ENCODE assay signal across 13 cellular contexts in the genomic region with DNA sequence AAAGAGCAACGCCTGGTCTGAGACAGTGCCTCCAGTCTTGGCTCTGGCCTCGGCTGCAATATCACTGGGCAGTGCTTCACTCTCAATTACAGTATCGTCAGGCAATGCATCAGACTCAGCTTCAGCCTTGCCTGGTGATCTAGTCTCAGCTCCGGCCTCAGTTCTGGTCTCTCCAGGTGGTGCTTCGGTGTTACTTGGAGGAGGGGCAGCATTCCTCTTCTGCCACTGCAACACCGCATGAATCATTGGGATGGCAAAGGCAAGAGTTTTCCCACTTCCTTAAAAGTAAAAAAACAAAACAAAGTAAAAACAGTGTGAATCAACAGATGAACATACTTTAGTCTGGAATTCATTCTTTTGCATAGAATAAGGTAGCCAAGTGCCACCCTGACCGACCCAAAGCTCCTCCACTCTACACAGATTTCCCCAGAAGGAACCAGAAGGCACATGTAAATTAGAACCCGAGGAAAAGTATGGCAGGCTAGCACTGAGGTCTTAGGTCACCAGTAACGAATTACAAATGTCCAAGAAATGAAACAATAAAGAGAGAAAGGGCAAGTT. TPM values are rescaled to one million over a fixed set of nuclear protein-coding genes. Genes with fewer than 3 reads are reported as not detected.
DNase-seq lines count a peak whose midpoint lies in the region; ATAC-seq and TF ChIP-seq lines count a peak whose summit lies in the region.
"Had no signal": no experiment of that assay in that cellular context is flagged by ENCODE, and none has a peak within 500 bp of the region (broad histone marks: within the 10 kb centered on the region; RNA-seq: fewer than 3 reads in every experiment).

No MANE protein-coding gene starts in this region.

- no peak overlapping the region for H3K4me3 ChIP-seq in brain microvascular endothelial cell (ENCODE audit: low read depth, low read length)

- H3K4me1 Mint-ChIP-seq in CD14-positive monocyte, result peaks cover 13% of the 10 kb centered on the region
- peaks cover 60% of the 10 kb centered on the region for H3K4me1 Mint-ChIP-seq in activated T-helper 1 cell treated with anti-CD3 and anti-CD28 coated beads, Interleukin-12 subunit alpha, Interleukin-12 subunit beta, Interleukin-2, Interleukin-4 antibody, amounts not matched to agents 30 ng/mL and 10 ng/mL and 1 ng/mL, durations not matched to agents 14 hours and 24 hours and 36 hours (ENCODE audit: low read depth)

- peaks cover 28% of the 10 kb centered on the region for H3K36me3 ChIP-seq in brain microvascular endothelial cell (replicated peaks)

- in situ Hi-C loops in brain microvascular endothelial cell (cut with HindIII; ENCODE audit: low pct_ligation_motif_present, low sequenced_read_pairs), result no loop called here

- DNase-seq in CD14-positive monocyte (ENCODE audit: low spot score), result no peak
- DNase-seq in HT1080 (ENCODE audit: low read depth), result peak; percentile 89
- DNase-seq in brain microvascular endothelial cell, result peak; percentile 8
- DNase-seq in kidney glomerular epithelial cell (lab: John Stamatoyannopoulos, UW), result peak; percentile 47
- no peak for DNase-seq in amniotic stem cell (lab: John Stamatoyannopoulos, UW)
- DNase-seq in activated T-helper 1 cell treated with anti-CD3 and anti-CD28 coated beads, Interleukin-12 subunit alpha, Interleukin-12 subunit beta, Interleukin-2, Interleukin-4 antibody, amounts not matched to agents 30 ng/mL and 10 ng/mL and 1 ng/mL, durations not matched to agents 14 hours and 24 hours and 36 hours (ENCODE audit: low spot score), result no peak
- DNase-seq in NCI-H2227 treated with DMSO at 0.1 percent for 48 hours (lab: John Stamatoyannopoulos, UW), result no peak
- DNase-seq: activated CD4-positive, alpha-beta T cell treated with anti-CD3 and anti-CD28 coated beads for 48 hours; activated naive CD8-positive, alpha-beta T cell treated with anti-CD3 and anti-CD28 coated beads, Interleukin-2, amount 10 ng/mL, durations not matched to agents 7 days and 5 days; DMS 273 treated with DMSO at 0.1 percent for 48 hours; NCI-H187 treated with DMSO at 0.1 percent for 48 hours; small intestine had no signal

- H3K4me3 Mint-ChIP-seq in CD14-positive monocyte, result no peak overlapping the region
- H3K4me3 Mint-ChIP-seq in activated T-helper 1 cell treated with anti-CD3 and anti-CD28 coated beads, Interleukin-12 subunit alpha, Interleukin-12 subunit beta, Interleukin-2, Interleukin-4 antibody, amounts not matched to agents 30 ng/mL and 10 ng/mL and 1 ng/mL, durations not matched to agents 14 hours and 24 hours and 36 hours, result no peak overlapping the region
- H3K4me3 Mint-ChIP-seq: activated naive CD8-positive, alpha-beta T cell treated with anti-CD3 and anti-CD28 coated beads, Interleukin-2, amount 10 ng/mL, durations not matched to agents 7 days and 5 days had no signal

- no peak for ATAC-seq in HG02678 (IDR thresholded peaks at IDR 0.05; ENCODE audit: unreplicated experiment)

- H3K27ac Mint-ChIP-seq in CD14-positive monocyte, result peak overlapping the region in 4 of 7 donors; percentile 19 to 73 (median 56)
- no peak overlapping the region for H3K27ac Mint-ChIP-seq in activated T-helper 1 cell treated with anti-CD3 and anti-CD28 coated beads, Interleukin-12 subunit alpha, Interleukin-12 subunit beta, Interleukin-2, Interleukin-4 antibody, amounts not matched to agents 30 ng/mL and 10 ng/mL and 1 ng/mL, durations not matched to agents 14 hours and 24 hours and 36 hours
- H3K27ac Mint-ChIP-seq: activated naive CD8-positive, alpha-beta T cell treated with anti-CD3 and anti-CD28 coated beads, Interleukin-2, amount 10 ng/mL, durations not matched to agents 7 days and 5 days had no signal

- H3K36me3 Mint-ChIP-seq in CD14-positive monocyte, result peaks cover 53 to 71% of the 10 kb centered on the region in 2 donors
- peaks cover 44% of the 10 kb centered on the region for H3K36me3 Mint-ChIP-seq in activated T-helper 1 cell treated with anti-CD3 and anti-CD28 coated beads, Interleukin-12 subunit alpha, Interleukin-12 subunit beta, Interleukin-2, Interleukin-4 antibody, amounts not matched to agents 30 ng/mL and 10 ng/mL and 1 ng/mL, durations not matched to agents 14 hours and 24 hours and 36 hours (ENCODE audit: low read depth)

- no peak overlapping the region for H3K27ac ChIP-seq in brain microvascular endothelial cell

- TF ChIP-seq CTCF in CD14-positive monocyte (IDR thresholded peaks at IDR 0.05), result no peak
- no peak for TF ChIP-seq CTCF in brain microvascular endothelial cell (IDR thresholded peaks at IDR 0.05; ENCODE audit: low read depth, low read length, missing control alignments)

- intact Hi-C loops in CD14-positive monocyte (cut with micrococcal nuclease), result no loop called here
- intact Hi-C loops in activated T-helper 1 cell treated with anti-CD3 and anti-CD28 coated beads, Interleukin-12 subunit alpha, Interleukin-12 subunit beta, Interleukin-2, Interleukin-4 antibody, amounts not matched to agents 30 ng/mL and 10 ng/mL and 1 ng/mL, durations not matched to agents 14 hours and 24 hours and 36 hours (cut with micrococcal nuclease), result no loop called here

- no peaks in the 10 kb centered on the region for H3K9me3 Mint-ChIP-seq in CD14-positive monocyte
- peaks cover 8% of the 10 kb centered on the region for H3K9me3 Mint-ChIP-seq in activated T-helper 1 cell treated with anti-CD3 and anti-CD28 coated beads, Interleukin-12 subunit alpha, Interleukin-12 subunit beta, Interleukin-2, Interleukin-4 antibody, amounts not matched to agents 30 ng/mL and 10 ng/mL and 1 ng/mL, durations not matched to agents 14 hours and 24 hours and 36 hours

- H3K27me3 Mint-ChIP-seq in CD14-positive monocyte (ENCODE audit: low read depth in 3 of 3), result peaks cover 0 to 2% (median 1%) of the 10 kb centered on the region in 3 donors
- H3K27me3 Mint-ChIP-seq in activated T-helper 1 cell treated with anti-CD3 and anti-CD28 coated beads, Interleukin-12 subunit alpha, Interleukin-12 subunit beta, Interleukin-2, Interleukin-4 antibody, amounts not matched to agents 30 ng/mL and 10 ng/mL and 1 ng/mL, durations not matched to agents 14 hours and 24 hours and 36 hours (ENCODE audit: insufficient read depth), result no peaks in the 10 kb centered on the region
- H3K27me3 Mint-ChIP-seq: activated naive CD8-positive, alpha-beta T cell treated with anti-CD3 and anti-CD28 coated beads, Interleukin-2, amount 10 ng/mL, durations not matched to agents 7 days and 5 days had no signal

- H3K27me3 ChIP-seq in brain microvascular endothelial cell (replicated peaks), result no peaks in the 10 kb centered on the region

RNA-seq across cellular contexts. Expression of gene DDX24, which starts 18.6 kb away (rescaled TPM):
- polyA plus RNA-seq in CD14-positive monocyte, result 10 to 100 TPM; 51.2 to 53.8 TPM
- 180 and 197 TPM in 2 replicates for total RNA-seq in HT1080 (2014; rRNA removed; shearing (Covaris generic))
- polyA plus RNA-seq in HT1080 (2015; cell fraction: cytosol; rRNA removed), result 127 and 133 TPM in 2 replicates
- polyA plus RNA-seq in HT1080 (2015; cell fraction: nucleus; rRNA removed), result 263 and 283 TPM in 2 replicates
- total RNA-seq in activated T-helper 1 cell treated with anti-CD3 and anti-CD28 coated beads, Interleukin-12 subunit alpha, Interleukin-12 subunit beta, Interleukin-2, Interleukin-4 antibody, amounts not matched to agents 30 ng/mL and 10 ng/mL and 1 ng/mL, durations not matched to agents 14 hours and 24 hours and 36 hours, result 252 and 271 TPM in 2 replicates

RNA-seq across cellular contexts. Expression of gene IFI27L1, which starts 18.7 kb away (rescaled TPM):
- polyA plus RNA-seq in CD14-positive monocyte, result 1 to 10 TPM; 2.1 to 2.2 TPM
- 15.4 and 21.2 TPM in 2 replicates for total RNA-seq in HT1080 (2014; rRNA removed; shearing (Covaris generic))
- polyA plus RNA-seq in HT1080 (2015; cell fraction: cytosol; rRNA removed), result 13.6 and 18.0 TPM in 2 replicates
- 7.6 and 12.0 TPM in 2 replicates for polyA plus RNA-seq in HT1080 (2015; cell fraction: nucleus; rRNA removed)
- 22.0 and 22.7 TPM in 2 replicates for total RNA-seq in activated T-helper 1 cell treated with anti-CD3 and anti-CD28 coated beads, Interleukin-12 subunit alpha, Interleukin-12 subunit beta, Interleukin-2, Interleukin-4 antibody, amounts not matched to agents 30 ng/mL and 10 ng/mL and 1 ng/mL, durations not matched to agents 14 hours and 24 hours and 36 hours

RNA-seq across cellular contexts. Expression of gene OTUB2, which starts 36.3 kb away (rescaled TPM):
- under 1 TPM; 0.28 to 0.95 TPM for polyA plus RNA-seq in CD14-positive monocyte
- 2.8 TPM in 2 replicates for total RNA-seq in HT1080 (2014; rRNA removed; shearing (Covaris generic))
- 3.5 and 5.6 TPM in 2 replicates for polyA plus RNA-seq in HT1080 (2015; cell fraction: cytosol; rRNA removed)
- 3.9 and 4.1 TPM in 2 replicates for polyA plus RNA-seq in HT1080 (2015; cell fraction: nucleus; rRNA removed)
- 1.5 TPM in 2 replicates for total RNA-seq in activated T-helper 1 cell treated with anti-CD3 and anti-CD28 coated beads, Interleukin-12 subunit alpha, Interleukin-12 subunit beta, Interleukin-2, Interleukin-4 antibody, amounts not matched to agents 30 ng/mL and 10 ng/mL and 1 ng/mL, durations not matched to agents 14 hours and 24 hours and 36 hours

RNA-seq across cellular contexts. Expression of gene IFI27, which starts 48.1 kb away (rescaled TPM):
- 1 to 10 TPM; 3.3 to 3.9 TPM for polyA plus RNA-seq in CD14-positive monocyte
- total RNA-seq in HT1080 (2014; rRNA removed; shearing (Covaris generic)), result 6.2 and 8.4 TPM in 2 replicates
- polyA plus RNA-seq in HT1080 (2015; cell fraction: cytosol; rRNA removed), result 49.3 and 51.2 TPM in 2 replicates
- 33.0 and 35.4 TPM in 2 replicates for polyA plus RNA-seq in HT1080 (2015; cell fraction: nucleus; rRNA removed)
- total RNA-seq in activated T-helper 1 cell treated with anti-CD3 and anti-CD28 coated beads, Interleukin-12 subunit alpha, Interleukin-12 subunit beta, Interleukin-2, Interleukin-4 antibody, amounts not matched to agents 30 ng/mL and 10 ng/mL and 1 ng/mL, durations not matched to agents 14 hours and 24 hours and 36 hours, result 37.0 and 42.2 TPM in 2 replicates

Comparison
In these comparisons a context has a peak if more than half of its experiments do, and no peak if none do; other contexts are left out.
1. DNase-seq: peak in HT1080 (single experiment), brain microvascular endothelial cell (single experiment) and kidney glomerular epithelial cell (single experiment); none in CD14-positive monocyte (single experiment), amniotic stem cell (single experiment), activated T-helper 1 cell treated with anti-CD3 and anti-CD28 coated beads, Interleukin-12 subunit alpha, Interleukin-12 subunit beta, Interleukin-2, Interleukin-4 antibody, amounts not matched to agents 30 ng/mL and 10 ng/mL and 1 ng/mL, durations not matched to agents 14 hours and 24 hours and 36 hours (single experiment) and NCI-H2227 treated with DMSO at 0.1 percent for 48 hours (single experiment).